15 cellular contexts compared by ENCODE assay signal in genomic region chr6:154426997-154427396, GRCh38.
DNase-seq lines count a peak whose midpoint lies in the region; ATAC-seq and TF ChIP-seq lines count a peak whose summit lies in the region.
"Had no signal": no experiment of that assay in that cellular context is flagged by ENCODE, and none has a peak within 500 bp of the region (broad histone marks: within the 10 kb centered on the region; RNA-seq: fewer than 3 reads in every experiment).

No MANE protein-coding gene starts in this region.

- H3K4me1 ChIP-seq in ascending aorta (peaks cover 0 to 20% of the 10 kb centered on the region in 2 donors), sigmoid colon (peaks cover 0 to 42% (median 23%) of the 10 kb centered on the region in 4 donors), stomach (peaks cover 0 to 21% (median 17%) of the 10 kb centered on the region in 4 donors)

- ATAC-seq in activated CD8-positive, alpha-beta T cell treated with anti-CD3 and anti-CD28 coated beads, Interleukin-2, amount 10 ng/mL, durations not matched to agents 7 days and 5 days: no peak

- peaks cover 6% of the 10 kb centered on the region for H3K4me1 Mint-ChIP-seq in nephron
- no peaks in the 10 kb centered on the region for H3K4me1 Mint-ChIP-seq in activated CD8-positive, alpha-beta T cell treated with anti-CD3 and anti-CD28 coated beads, Interleukin-2, amount 10 ng/mL, durations not matched to agents 7 days and 5 days (ENCODE audit: low read depth)
- H3K4me1 Mint-ChIP-seq: CD4-positive, CD25-positive, alpha-beta regulatory T cell had no signal

- H3K27me3 ChIP-seq in ascending aorta: no peaks in the 10 kb centered on the region
- H3K27me3 ChIP-seq in sigmoid colon: no peaks in the 10 kb centered on the region
- no peaks in the 10 kb centered on the region for H3K27me3 ChIP-seq in stomach
- H3K27me3 ChIP-seq: BE2C had no signal

- H3K4me3 ChIP-seq in ascending aorta (no peak overlapping the region), sigmoid colon (no peak overlapping the region), stomach (no peak overlapping the region)
- H3K4me3 ChIP-seq: GM23248 had no signal

- 77 to 90% methylated on average over 1 of the region's 1 CpG for WGBS in sigmoid colon, 2 donors
- 82 to 93% (median 90%) methylated on average over 1 of the region's 1 CpG for whole genome bisulfite sequencing in stomach, 5 donors

- H3K27me3 Mint-ChIP-seq in nephron (ENCODE audit: low read depth): no peaks in the 10 kb centered on the region
- no peaks in the 10 kb centered on the region for H3K27me3 Mint-ChIP-seq in activated CD8-positive, alpha-beta T cell treated with anti-CD3 and anti-CD28 coated beads, Interleukin-2, amount 10 ng/mL, durations not matched to agents 7 days and 5 days (ENCODE audit: low read depth)

- CTCF ChIA-PET in activated CD8-positive, alpha-beta T cell treated with anti-CD3 and anti-CD28 coated beads, Interleukin-2, amount 10 ng/mL, durations not matched to agents 7 days and 5 days (lab: Charles Lee): no interaction called here

- TF ChIP-seq CTCF in VCaP (conservative IDR thresholded peaks at IDR 0.05) (no peak), ascending aorta (IDR thresholded peaks at IDR 0.05) (no peak), nephron (IDR thresholded peaks at IDR 0.05; ENCODE audit: unreplicated experiment in 3 of 3) (no peak), sigmoid colon (IDR thresholded peaks at IDR 0.05) (no peak), stomach (IDR thresholded peaks at IDR 0.05) (no peak)

- H3K36me3 ChIP-seq in ascending aorta (peaks cover 0 to 21% of the 10 kb centered on the region in 2 donors), sigmoid colon (peaks cover 0 to 36% (median 0%) of the 10 kb centered on the region in 4 donors), stomach (peaks cover 0 to 43% (median 25%) of the 10 kb centered on the region in 4 donors)

- H3K9me3 Mint-ChIP-seq in nephron: peaks cover under 1% of the 10 kb centered on the region
- no peaks in the 10 kb centered on the region for H3K9me3 Mint-ChIP-seq in activated CD8-positive, alpha-beta T cell treated with anti-CD3 and anti-CD28 coated beads, Interleukin-2, amount 10 ng/mL, durations not matched to agents 7 days and 5 days (ENCODE audit: insufficient read depth)

- H3K27ac Mint-ChIP-seq in nephron: peak overlapping the region in 2 of 3 experiments; percentile 10 to 52
- H3K27ac Mint-ChIP-seq in activated CD8-positive, alpha-beta T cell treated with anti-CD3 and anti-CD28 coated beads, Interleukin-2, amount 10 ng/mL, durations not matched to agents 7 days and 5 days: no peak overlapping the region
- H3K27ac Mint-ChIP-seq: CD4-positive, CD25-positive, alpha-beta regulatory T cell; IgD-negative memory B cell had no signal

- H3K4me3 Mint-ChIP-seq in nephron: no peak overlapping the region
- H3K4me3 Mint-ChIP-seq in activated CD8-positive, alpha-beta T cell treated with anti-CD3 and anti-CD28 coated beads, Interleukin-2, amount 10 ng/mL, durations not matched to agents 7 days and 5 days: no peak overlapping the region
- H3K4me3 Mint-ChIP-seq: CD4-positive, CD25-positive, alpha-beta regulatory T cell; IgD-negative memory B cell had no signal

- POLR2A ChIA-PET in activated CD8-positive, alpha-beta T cell treated with anti-CD3 and anti-CD28 coated beads, Interleukin-2, amount 10 ng/mL, durations not matched to agents 7 days and 5 days (lab: Charles Lee): no interaction called here

- peaks cover 88% of the 10 kb centered on the region for H3K36me3 Mint-ChIP-seq in nephron (ENCODE audit: low read depth)
- no peaks in the 10 kb centered on the region for H3K36me3 Mint-ChIP-seq in activated CD8-positive, alpha-beta T cell treated with anti-CD3 and anti-CD28 coated beads, Interleukin-2, amount 10 ng/mL, durations not matched to agents 7 days and 5 days (ENCODE audit: low read depth)
- H3K36me3 Mint-ChIP-seq: CD4-positive, CD25-positive, alpha-beta regulatory T cell; IgD-negative memory B cell had no signal

- DNase-seq in ascending aorta (ENCODE audit: low spot score in 2 of 2): no peak
- DNase-seq in sigmoid colon: no peak
- no peak for DNase-seq in stomach
- DNase-seq in NCI-H345 treated with DMSO at 0.1 percent for 48 hours (lab: John Stamatoyannopoulos, UW; ENCODE audit: unreplicated experiment): no peak
- no peak for DNase-seq in activated CD8-positive, alpha-beta T cell treated with anti-CD3 and anti-CD28 coated beads, Interleukin-2, amount 10 ng/mL, durations not matched to agents 7 days and 5 days
- DNase-seq: ACHN; BE2C; C1 segment of cervical spinal cord; Caco-2; CD4-positive, CD25-positive, alpha-beta regulatory T cell; GM23248; HCEC 1CT had no signal

- peak overlapping the region; percentile 78; the same call in 1 of the 2 replicates for H3K27ac ChIP-seq in VCaP
- peak overlapping the region; percentile 49 to 58 for H3K27ac ChIP-seq in ascending aorta
- peak overlapping the region in 3 of 4 donors; percentile 28 to 55 (median 50) for H3K27ac ChIP-seq in sigmoid colon
- no peak overlapping the region for H3K27ac ChIP-seq in stomach
- H3K27ac ChIP-seq: GM23248 had no signal

- TF ChIP-seq EP300 in sigmoid colon (IDR thresholded peaks at IDR 0.05) (no peak), stomach (IDR thresholded peaks at IDR 0.05) (no peak)

- intact Hi-C loops in ascending aorta (cut with DNase I) (no loop called here), sigmoid colon (cut with DNase I) (no loop called here), stomach (cut with DNase I; ENCODE audit: low total_unique reads) (no loop called here)

- TF ChIP-seq POLR2A in sigmoid colon (IDR thresholded peaks at IDR 0.05): no peak
- no peak for TF ChIP-seq POLR2A in stomach (IDR thresholded peaks at IDR 0.05)

- H3K9me3 ChIP-seq in ascending aorta (no peaks in the 10 kb centered on the region), sigmoid colon (no peaks in the 10 kb centered on the region), stomach (no peaks in the 10 kb centered on the region)
- H3K9me3 ChIP-seq: BE2C, Caco-2 had no signal

Comparison
In these comparisons a context has a peak if more than half of its experiments do, and no peak if none do; other contexts are left out.
1. H3K27ac ChIP-seq: peak in VCaP (single experiment), ascending aorta (2 of 2) and sigmoid colon (3 of 4); none in stomach (0 of 5).